19 cellular contexts compared by ENCODE assay signal in genomic region chr5:396715-397032, GRCh38. TPM values are rescaled to one million over a fixed set of nuclear protein-coding genes. Genes with fewer than 3 reads are reported as not detected.
DNase-seq lines count a peak whose midpoint lies in the region; ATAC-seq and TF ChIP-seq lines count a peak whose summit lies in the region.
"Had no signal": no experiment of that assay in that cellular context is flagged by ENCODE, and none has a peak within 500 bp of the region (broad histone marks: within the 10 kb centered on the region; RNA-seq: fewer than 3 reads in every experiment).

No MANE protein-coding gene starts in this region.

- H3K18ac ChIP-seq in H9 (ENCODE audit: insufficient read length, low read depth, low read length) = no peak overlapping the region

- no peaks in the 10 kb centered on the region for H3K79me1 ChIP-seq in H9 (ENCODE audit: insufficient read depth, low read depth, low read length, poor library complexity, severe bottlenecking)

- H3K4me1 ChIP-seq in upper lobe of right lung (peaks cover 32% of the 10 kb centered on the region), H9 (ENCODE audit: insufficient read depth, low read length) (no peaks in the 10 kb centered on the region)
- H3K4me1 ChIP-seq: colonic mucosa had no signal

- no peak overlapping the region for H3K56ac ChIP-seq in H9 (ENCODE audit: insufficient read length, low read depth, low read length)

- H4K8ac ChIP-seq in H9 (replicated peaks; ENCODE audit: insufficient read length, low read depth, low read length) = no peak overlapping the region

- peak; percentile 61 for DNase-seq in activated effector memory CD4-positive, alpha-beta T cell treated with anti-CD3 and anti-CD28 coated beads, Interleukin-2, amount 50 U/mL, for 16 hours
- DNase-seq in activated effector memory CD4-positive, alpha-beta T cell treated with Interleukin-2 at 50 U/mL for 16 hours = no peak
- DNase-seq in activated B cell treated with CpG ODN at 0.5 μM for 24 hours (no peak), upper lobe of right lung (peak; percentile 56), H9 (no peak), NCI-H748 treated with DMSO at 0.1 percent for 48 hours (lab: John Stamatoyannopoulos, UW) (no peak)
- DNase-seq: body of pancreas, colonic mucosa, KG1, left ventricle myocardium superior, NCI-H1048, NCI-H2029 had no signal

- H3K9me3 ChIP-seq in upper lobe of right lung = no peaks in the 10 kb centered on the region
- H3K9me3 ChIP-seq in H9 (ENCODE audit: control insufficient read depth, low read depth, low read length) = no peaks in the 10 kb centered on the region
- H3K9me3 ChIP-seq: body of pancreas, colonic mucosa, neutrophil, SK-N-SH had no signal

- H3K14ac ChIP-seq in H9 (ENCODE audit: insufficient read depth, low read length) = no peak overlapping the region

- no peak overlapping the region for H3K23ac ChIP-seq in H9 (ENCODE audit: insufficient read length, low read depth, low read length)

- H3K4me3 Mint-ChIP-seq in activated B cell treated with CpG ODN at 0.5 μM for 24 hours (no peak overlapping the region), nephron (no peak overlapping the region), H9 (no peak overlapping the region)
- H3K4me3 Mint-ChIP-seq: activated CD8-positive, alpha-beta T cell treated with anti-CD3 and anti-CD28 coated beads, Interleukin-2, amount 10 ng/mL, durations not matched to agents 7 days and 5 days; activated naive CD8-positive, alpha-beta T cell treated with anti-CD3 and anti-CD28 coated beads, Interleukin-2, amount 10 ng/mL, durations not matched to agents 7 days and 5 days had no signal

- H3K4me1 Mint-ChIP-seq in activated B cell treated with CpG ODN at 0.5 μM for 24 hours (peaks cover 36% of the 10 kb centered on the region), nephron (peaks cover 40% of the 10 kb centered on the region), H9 (peaks cover 23 to 42% of the 10 kb centered on the region in 2 experiments)

- H3K27ac ChIP-seq in upper lobe of right lung (no peak overlapping the region), H9 (ENCODE audit: insufficient read length, low read depth, low read length) (no peak overlapping the region)
- H3K27ac ChIP-seq: body of pancreas, colonic mucosa, neutrophil had no signal

- H3K79me2 ChIP-seq in H9 (ENCODE audit: insufficient read depth, low read length) = no peaks in the 10 kb centered on the region

- H2BK15ac ChIP-seq in H9 (ENCODE audit: low read depth, low read length) = no peak overlapping the region

- H3K9me3 Mint-ChIP-seq in activated B cell treated with CpG ODN at 0.5 μM for 24 hours (no peaks in the 10 kb centered on the region), nephron (no peaks in the 10 kb centered on the region), H9 (no peaks in the 10 kb centered on the region; a peak in 2 of 5 replicates)
- H3K9me3 Mint-ChIP-seq: activated naive CD8-positive, alpha-beta T cell treated with anti-CD3 and anti-CD28 coated beads, Interleukin-2, amount 10 ng/mL, durations not matched to agents 7 days and 5 days had no signal

- H4K91ac ChIP-seq in H9 (ENCODE audit: insufficient read length, low read depth, low read length) = no peak overlapping the region

- H3K36me3 Mint-ChIP-seq in activated B cell treated with CpG ODN at 0.5 μM for 24 hours (ENCODE audit: low read depth) = no peaks in the 10 kb centered on the region
- no peaks in the 10 kb centered on the region for H3K36me3 Mint-ChIP-seq in nephron (ENCODE audit: low read depth)
- H3K36me3 Mint-ChIP-seq in H9 (ENCODE audit: insufficient read depth in 1 of 3, low read depth in 3 of 3) = peaks cover 0 to 4% (median 0%) of the 10 kb centered on the region in 3 experiments; a peak in 2 of 7 replicates

- peak overlapping the region; percentile 41 for H3K27ac Mint-ChIP-seq in activated B cell treated with CpG ODN at 0.5 μM for 24 hours
- H3K27ac Mint-ChIP-seq in nephron = peak overlapping the region; percentile 50 to 83 (median 75)
- H3K27ac Mint-ChIP-seq in H9 = no peak overlapping the region
- H3K27ac Mint-ChIP-seq: activated CD8-positive, alpha-beta T cell treated with anti-CD3 and anti-CD28 coated beads, Interleukin-2, amount 10 ng/mL, durations not matched to agents 7 days and 5 days; activated naive CD8-positive, alpha-beta T cell treated with anti-CD3 and anti-CD28 coated beads, Interleukin-2, amount 10 ng/mL, durations not matched to agents 7 days and 5 days had no signal

- no peak overlapping the region for H3K4ac ChIP-seq in H9 (ENCODE audit: low read depth, low read length)

- no peak overlapping the region for H3K4me2 ChIP-seq in H9 (ENCODE audit: insufficient read depth, insufficient read length, low read length)
- H3K4me2 ChIP-seq: SK-N-SH had no signal

- WGBS in H9 (ENCODE audit: extremely low coverage, insufficient read length, low lambda C conversion rate) = no CpG with 5 or more reads among the region's 9 CpGs

- intact Hi-C loops in activated B cell treated with CpG ODN at 0.5 μM for 24 hours (cut with micrococcal nuclease) (no loop called here), upper lobe of right lung (cut with DNase I) (no loop called here)

- no peak overlapping the region for H3K4me3 ChIP-seq in upper lobe of right lung
- H3K4me3 ChIP-seq: body of pancreas, colonic mucosa, GM12878 had no signal

- no peak overlapping the region for H2AFZ ChIP-seq in H9 (ENCODE audit: low read length)

- H3T11ph ChIP-seq in H9 (ENCODE audit: low read length) = no peak overlapping the region

- no peak overlapping the region for H2BK5ac ChIP-seq in H9 (ENCODE audit: insufficient read length, low read length)

- H3K36me3 ChIP-seq in upper lobe of right lung = no peaks in the 10 kb centered on the region
- H3K36me3 ChIP-seq: colonic mucosa, neutrophil had no signal

- no peak overlapping the region for H3K9ac ChIP-seq in H9 (ENCODE audit: extremely low read depth, insufficient read length, low read length)
- H3K9ac ChIP-seq: SK-N-SH had no signal

- H3K27me3 ChIP-seq in upper lobe of right lung (no peaks in the 10 kb centered on the region), H9 (ENCODE audit: insufficient read depth, low read length) (no peaks in the 10 kb centered on the region)
- H3K27me3 ChIP-seq: body of pancreas had no signal

- CTCF ChIA-PET in activated B cell treated with CpG ODN at 0.5 μM for 24 hours (lab: Charles Lee) = no interaction called here

- TF ChIP-seq CTCF in activated B cell treated with CpG ODN at 0.5 μM for 24 hours (IDR thresholded peaks at IDR 0.05) (no peak), nephron (IDR thresholded peaks at IDR 0.05; ENCODE audit: unreplicated experiment in 3 of 3) (no peak), upper lobe of right lung (IDR thresholded peaks at IDR 0.05) (no peak), H9 (conservative IDR thresholded peaks at IDR 0.05) (no peak)

- H3K23me2 ChIP-seq in H9 (ENCODE audit: insufficient read length, low read depth, low read length, poor library complexity, severe bottlenecking) = no peaks in the 10 kb centered on the region

- no peak overlapping the region for H2AK5ac ChIP-seq in H9 (ENCODE audit: insufficient read length, low read length)

- POLR2A ChIA-PET in activated B cell treated with CpG ODN at 0.5 μM for 24 hours (lab: Charles Lee) = no interaction called here

- no peak for ATAC-seq in activated B cell treated with CpG ODN at 0.5 μM for 24 hours (ENCODE audit: low read depth)
- no peak for ATAC-seq in upper lobe of right lung
- no peak for ATAC-seq in GM21381 (IDR thresholded peaks at IDR 0.05; ENCODE audit: unreplicated experiment)
- ATAC-seq: activated CD8-positive, alpha-beta T cell treated with anti-CD3 and anti-CD28 coated beads, Interleukin-2, amount 10 ng/mL, durations not matched to agents 7 days and 5 days; body of pancreas; GM12878; left ventricle myocardium superior had no signal

- no peaks in the 10 kb centered on the region for H4K20me1 ChIP-seq in H9 (ENCODE audit: control insufficient read depth, insufficient read depth, insufficient read length)

- H2BK20ac ChIP-seq in H9 (ENCODE audit: low read depth, low read length, poor library complexity, severe bottlenecking) = no peak overlapping the region

- no peak overlapping the region for H2BK120ac ChIP-seq in H9 (ENCODE audit: low read depth, low read length, poor library complexity, severe bottlenecking)

- H3K27me3 Mint-ChIP-seq in activated B cell treated with CpG ODN at 0.5 μM for 24 hours = peaks cover 2% of the 10 kb centered on the region
- H3K27me3 Mint-ChIP-seq in nephron (ENCODE audit: low read depth) = peaks cover 10% of the 10 kb centered on the region
- H3K27me3 Mint-ChIP-seq in H9 (ENCODE audit: low read depth) = peaks cover 11% of the 10 kb centered on the region
- H3K27me3 Mint-ChIP-seq: activated naive CD8-positive, alpha-beta T cell treated with anti-CD3 and anti-CD28 coated beads, Interleukin-2, amount 10 ng/mL, durations not matched to agents 7 days and 5 days had no signal

- H4K5ac ChIP-seq in H9 (ENCODE audit: insufficient read length, low read depth, low read length) = no peak overlapping the region

- H2BK12ac ChIP-seq in H9 (ENCODE audit: insufficient read length, low read depth, low read length) = no peak overlapping the region

RNA-seq across cellular contexts. Expression of gene EXOC3, which starts 46.3 kb away (rescaled TPM):
- total RNA-seq in activated B cell treated with CpG ODN at 0.5 μM for 24 hours = 75.9 and 79.6 TPM in 2 replicates
- total RNA-seq in upper lobe of right lung = 59.5 TPM
- total RNA-seq in H9 (2021) = 36.7 and 37.6 TPM in 2 replicates

Comparison
In these comparisons a context has a peak if more than half of its experiments do, and no peak if none do; other contexts are left out.
1. DNase-seq: peak in activated effector memory CD4-positive, alpha-beta T cell treated with anti-CD3 and anti-CD28 coated beads, Interleukin-2, amount 50 U/mL, for 16 hours (single experiment) and upper lobe of right lung (single experiment); none in activated effector memory CD4-positive, alpha-beta T cell treated with Interleukin-2 at 50 U/mL for 16 hours (single experiment), activated B cell treated with CpG ODN at 0.5 μM for 24 hours (single experiment), H9 (single experiment) and NCI-H748 treated with DMSO at 0.1 percent for 48 hours (single experiment).
2. H3K27ac Mint-ChIP-seq: peak in activated B cell treated with CpG ODN at 0.5 μM for 24 hours (single experiment) and nephron (3 of 3); none in H9 (0 of 3).